Comparison of ENCODE assay signal across 35 cellular contexts in the genomic region with DNA sequence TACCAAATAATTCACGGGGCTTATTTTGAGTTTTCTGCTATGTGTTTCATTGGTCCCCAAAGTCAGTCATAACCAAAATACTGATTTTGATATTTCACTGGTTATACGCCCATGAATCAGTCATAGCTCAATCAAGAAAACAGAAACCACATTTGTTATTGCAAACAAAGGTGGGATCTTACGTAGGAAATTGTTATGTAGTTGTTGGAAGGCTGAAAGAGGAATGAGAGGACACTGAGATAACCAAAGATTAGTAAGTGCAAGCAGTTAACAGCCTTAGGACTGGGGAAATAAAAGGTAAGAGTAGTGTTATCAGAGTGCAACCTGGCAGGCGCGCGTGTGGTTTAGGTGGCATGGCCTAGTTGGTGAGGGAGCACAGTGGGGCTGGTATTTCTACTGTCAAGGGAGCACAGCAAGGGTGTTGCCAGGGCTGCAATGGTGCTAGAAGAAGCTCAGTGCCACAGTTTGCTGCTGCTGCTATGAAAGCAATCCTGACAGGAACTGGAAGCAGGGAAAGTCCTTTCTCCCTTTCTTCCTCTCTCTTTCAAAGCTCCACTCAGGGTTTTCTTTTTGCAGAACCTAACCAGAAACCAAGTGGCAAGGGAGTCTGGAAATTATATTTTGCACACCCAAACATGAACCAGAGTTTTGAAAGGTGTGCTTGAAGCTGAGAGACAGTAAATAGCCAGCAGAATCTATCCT. TPM values are rescaled to one million over a fixed set of nuclear protein-coding genes. Genes with fewer than 3 reads are reported as not detected.
A peak's percentile ranks its signal among the peaks of the same experiment; 100 is the strongest.
DNase-seq lines count a peak whose midpoint lies in the region; ATAC-seq, FAIRE-seq and TF ChIP-seq lines count a peak whose summit lies in the region.
"Had no signal": no experiment of that assay in that cellular context is flagged by ENCODE, and none has a peak within 500 bp of the region (broad histone marks: within the 10 kb centered on the region; RNA-seq: fewer than 3 reads in every experiment).

No MANE protein-coding gene starts in this region.

- no peaks in the 10 kb centered on the region for H3K27me3 Mint-ChIP-seq in WTC11 (ENCODE audit: low read depth)
- H3K27me3 Mint-ChIP-seq: CD4-positive, alpha-beta T cell; stimulated activated naive B cell treated with anti-CD40 and anti-IgM and Interleukin-4, amounts not matched to agents 10 μg/mL and 1 μg/mL and 100 μg/mL, for 72 hours had no signal

- BruUV-seq in HepG2 (replicated peaks; lab: Mats Ljungman, UMichigan) = no TSS peak

- POLR2A ChIA-PET in HepG2 (lab: Yijun Ruan, JAX) (interaction anchor here (1.1 kb wide), 1 partner anchor 58 kb away, joined by 3 read pairs; no protein-coding TSS in a partner anchor), WTC11 (lab: Charles Lee) (no interaction called here)

- TF ChIP-seq CTCF in HepG2 (CRISPR knock-in tag; IDR thresholded peaks at IDR 0.05) (no peak), right lobe of liver (IDR thresholded peaks at IDR 0.05) (no peak), WTC11 (IDR thresholded peaks at IDR 0.05) (no peak)

- intact Hi-C loops in HepG2 (cut with micrococcal nuclease; ENCODE audit: unreplicated experiment) (no loop called here), right lobe of liver (cut with DNase I) (no loop called here)

- FAIRE-seq in HepG2 (lab: Jason Lieb, UNC) = no peak
- FAIRE-seq: A204.1, endometrium had no signal

- no peaks in the 10 kb centered on the region for H3K36me3 ChIP-seq in HepG2 (replicated peaks in 1 of 2; ENCODE audit: control insufficient read depth in 1 of 2, insufficient read depth in 2 of 2, low read length in 2 of 2)
- peaks cover 0 to 2% (median 0%) of the 10 kb centered on the region in 4 donors for H3K36me3 ChIP-seq in right lobe of liver
- no peaks in the 10 kb centered on the region for H3K36me3 ChIP-seq in rectal smooth muscle tissue (ENCODE audit: control insufficient read depth, insufficient read depth, low read length)
- no peaks in the 10 kb centered on the region for H3K36me3 ChIP-seq in H7 (replicated peaks; ENCODE audit: control insufficient read depth, insufficient read depth, low read length)
- H3K36me3 ChIP-seq: gastrocnemius medialis, right atrium auricular region, thoracic aorta, vagina, WERI-Rb-1 had no signal

- H3K4me2 ChIP-seq in HepG2 (ENCODE audit: low read depth, low read length) = no peak overlapping the region
- H3K4me2 ChIP-seq: hepatocyte had no signal

- no peak overlapping the region for H2AFZ ChIP-seq in HepG2 (ENCODE audit: low read length)
- H2AFZ ChIP-seq: hepatocyte, parathyroid adenoma had no signal

- peak overlapping the region; percentile 28 for H3K27ac Mint-ChIP-seq in WTC11
- H3K27ac Mint-ChIP-seq: activated T-helper 1 cell treated with anti-CD3 and anti-CD28 coated beads, Interleukin-12 subunit alpha, Interleukin-12 subunit beta, Interleukin-2, Interleukin-4 antibody, amounts not matched to agents 30 ng/mL and 10 ng/mL and 1 ng/mL, durations not matched to agents 14 hours and 24 hours and 36 hours; CD4-positive, alpha-beta T cell; stimulated activated naive B cell treated with anti-CD40 and anti-IgM and Interleukin-4, amounts not matched to agents 10 μg/mL and 1 μg/mL and 100 μg/mL, for 72 hours had no signal

- H3K9me3 ChIP-seq in HepG2 (ENCODE audit: low read length) (no peaks in the 10 kb centered on the region), right lobe of liver (no peaks in the 10 kb centered on the region)
- H3K9me3 ChIP-seq: gastrocnemius medialis, right atrium auricular region, thoracic aorta, vagina had no signal

- TF ChIP-seq RAD21 in HepG2 (CRISPR knock-in tag; IDR thresholded peaks at IDR 0.05) = no peak

- peaks cover 23% of the 10 kb centered on the region for H3K4me1 Mint-ChIP-seq in WTC11

- 89% methylated on average over 6 of the region's 6 CpGs for WGBS in HepG2 (ENCODE audit: low lambda C conversion rate)
- WGBS in right lobe of liver (ENCODE audit: insufficient coverage, low coverage, low lambda C conversion rate, missing lambda C conversion rate) = 84% methylated on average over 3 of the region's 6 CpGs

- CTCF ChIA-PET in HepG2 (lab: Yijun Ruan, JAX; ENCODE audit: low intra/inter-chr PET ratio, low total read pairs) = no interaction called here
- CTCF ChIA-PET in WTC11 (lab: Charles Lee) = interaction anchor here (1.7 to 2.1 kb wide), 2 partner anchors 156 to 160 kb away, joined by 4 to 6 read pairs; no protein-coding TSS in a partner anchor

- H3K27ac ChIP-seq in HepG2 (ENCODE audit: extremely low read length, insufficient read depth, low read length) (no peak overlapping the region), right lobe of liver (no peak overlapping the region), rectal smooth muscle tissue (ENCODE audit: low read depth, low read length) (peak overlapping the region; percentile 14)
- H3K27ac ChIP-seq: gastrocnemius medialis, hepatocyte, parathyroid adenoma, right atrium auricular region, spleen, thoracic aorta, vagina, WERI-Rb-1 had no signal

- DNase-seq in activated CD4-positive, CD25-positive, alpha-beta regulatory T cell (lab: John Stamatoyannopoulos, UW) = no peak
- DNase-seq in HepG2 (ENCODE audit: low spot score) (no peak), right lobe of liver (no peak), WTC11 (ENCODE audit: low spot score) (no peak), H7 (no peak)
- no peak for DNase-seq in NK-92 treated with Interleukin-12 subunit alpha and Interleukin-12 subunit beta, amount 100 ng/mL, for 24 hours (lab: John Stamatoyannopoulos, UW)
- DNase-seq: AML-193; caudate nucleus; CD4-positive, alpha-beta T cell; dermis blood vessel endothelial cell; DMS 273 treated with DMSO at 0.1 percent for 48 hours; gastrocnemius medialis; mammary epithelial cell; NCI-H1048; NCI-H187; NCI-H2171; NCI-H510A treated with DMSO at 0.1 percent for 48 hours; SHP77 treated with DMSO at 0.1 percent for 48 hours; spleen; stimulated activated CD4-positive, alpha-beta T cell treated with anti-CD3 and anti-CD28 coated beads, Interleukin-4, amount 100 ng/mL, for 4 hours; stimulated activated naive B cell treated with anti-CD40 and anti-IgM and Interleukin-4, amounts not matched to agents 10 μg/mL and 1 μg/mL and 100 μg/mL, for 72 hours; SW 1271; T1000; WERI-Rb-1 had no signal

- H3K4me3 ChIP-seq in HepG2 (replicated peaks in 1 of 3; ENCODE audit: insufficient read depth in 1 of 3, low read depth in 2 of 3, low read length in 3 of 3) = no peak overlapping the region
- no peak overlapping the region for H3K4me3 ChIP-seq in right lobe of liver
- H3K4me3 ChIP-seq in rectal smooth muscle tissue (ENCODE audit: low read length) = no peak overlapping the region
- no peak overlapping the region for H3K4me3 ChIP-seq in H7 (ENCODE audit: insufficient read depth, low read depth, low read length)
- H3K4me3 ChIP-seq: gastrocnemius medialis, hepatocyte, right atrium auricular region, spleen, thoracic aorta, vagina had no signal

- ATAC-seq in activated CD4-positive, CD25-positive, alpha-beta regulatory T cell treated with anti-CD3 and anti-CD28 coated beads, Interleukin-2, amount 50 U/mL, for 24 hours = peak; percentile 62 to 79
- ATAC-seq in HepG2 (peak; percentile 29; the same call in 2 of the 3 replicates), right lobe of liver (no peak), WTC11 (no peak)
- ATAC-seq: gastrocnemius medialis; Panc1; stimulated activated naive B cell treated with anti-CD40 and anti-IgM and Interleukin-4, amounts not matched to agents 10 μg/mL and 1 μg/mL and 100 μg/mL, for 72 hours had no signal

- in situ Hi-C loops in HepG2 (cut with HindIII; ENCODE audit: extremely low pct_ligation_motif_present, low pct_unique_long_range_greater_than_20kb) = no loop called here

- H3K79me2 ChIP-seq in HepG2 (ENCODE audit: insufficient read depth, low read length) = no peaks in the 10 kb centered on the region
- H3K79me2 ChIP-seq: hepatocyte, parathyroid adenoma had no signal

- TF ChIP-seq POLR2A in HepG2 (IDR thresholded peaks at IDR 0.05; ENCODE audit: insufficient read depth in 1 of 2, low read depth in 2 of 2, low read length in 2 of 2) (no peak), right lobe of liver (IDR thresholded peaks at IDR 0.05) (no peak)

- no peaks in the 10 kb centered on the region for H4K20me1 ChIP-seq in HepG2 (ENCODE audit: insufficient read depth, low read length)

- no peaks in the 10 kb centered on the region for H3K27me3 ChIP-seq in HepG2 (ENCODE audit: control insufficient read depth in 1 of 2, insufficient read depth in 2 of 2, low read length in 2 of 2)
- no peaks in the 10 kb centered on the region for H3K27me3 ChIP-seq in right lobe of liver
- no peaks in the 10 kb centered on the region for H3K27me3 ChIP-seq in rectal smooth muscle tissue (ENCODE audit: control insufficient read depth, insufficient read depth, low read length)
- H3K27me3 ChIP-seq in H7 (ENCODE audit: control insufficient read depth, insufficient read depth, low read length) = no peaks in the 10 kb centered on the region
- H3K27me3 ChIP-seq: gastrocnemius medialis, hepatocyte, right atrium auricular region, spleen, vagina had no signal

- no peak overlapping the region for H3K4me3 Mint-ChIP-seq in WTC11
- H3K4me3 Mint-ChIP-seq: activated T-helper 1 cell treated with anti-CD3 and anti-CD28 coated beads, Interleukin-12 subunit alpha, Interleukin-12 subunit beta, Interleukin-2, Interleukin-4 antibody, amounts not matched to agents 30 ng/mL and 10 ng/mL and 1 ng/mL, durations not matched to agents 14 hours and 24 hours and 36 hours; CD4-positive, alpha-beta T cell; stimulated activated naive B cell treated with anti-CD40 and anti-IgM and Interleukin-4, amounts not matched to agents 10 μg/mL and 1 μg/mL and 100 μg/mL, for 72 hours had no signal

- peaks cover 7% of the 10 kb centered on the region for H3K36me3 Mint-ChIP-seq in WTC11

- H3K9ac ChIP-seq in HepG2 (ENCODE audit: insufficient read depth, low read depth, low read length) = no peak overlapping the region
- H3K9ac ChIP-seq in rectal smooth muscle tissue (ENCODE audit: low read length) = no peak overlapping the region
- H3K9ac ChIP-seq: parathyroid adenoma had no signal

- peaks cover 6% of the 10 kb centered on the region for H3K9me3 Mint-ChIP-seq in WTC11
- H3K9me3 Mint-ChIP-seq: activated T-helper 1 cell treated with anti-CD3 and anti-CD28 coated beads, Interleukin-12 subunit alpha, Interleukin-12 subunit beta, Interleukin-2, Interleukin-4 antibody, amounts not matched to agents 30 ng/mL and 10 ng/mL and 1 ng/mL, durations not matched to agents 14 hours and 24 hours and 36 hours; CD4-positive, alpha-beta T cell had no signal

- no peak for TF ChIP-seq EP300 in HepG2 (IDR thresholded peaks at IDR 0.05; ENCODE audit: low read depth in 2 of 2, low read length in 2 of 2)
- TF ChIP-seq EP300 in HepG2 (CRISPR knock-in tag; IDR thresholded peaks at IDR 0.05; ENCODE audit: borderline replicate concordance) = no peak

- H3K4me1 ChIP-seq in HepG2 (ENCODE audit: insufficient read depth, low read length) (no peaks in the 10 kb centered on the region), right lobe of liver (no peaks in the 10 kb centered on the region), rectal smooth muscle tissue (ENCODE audit: control insufficient read depth, insufficient read depth, low read length) (peaks cover 15% of the 10 kb centered on the region)
- H3K4me1 ChIP-seq: gastrocnemius medialis, parathyroid adenoma, right atrium auricular region, spleen, vagina had no signal

RNA-seq across cellular contexts. Expression of a gene that starts 33.7 kb away (rescaled TPM):
- total RNA-seq in HepG2 (2016; rRNA removed; fragmentation: Illumina TruSeq; extraction: Trizol) = 31.0 and 37.7 TPM in 2 replicates
- 7.0 and 7.1 TPM in 2 replicates for total RNA-seq in HepG2 (2016; cell fraction: cytosol; rRNA removed; fragmentation: Illumina TruSeq; extraction: Trizol; ENCODE audit: low read depth)
- 31.0 and 39.6 TPM in 2 replicates for total RNA-seq in HepG2 (2016; cell fraction: insoluble cytoplasmic fraction; rRNA removed; fragmentation: Illumina TruSeq; extraction: Trizol)
- 21.0 and 21.2 TPM in 2 replicates for total RNA-seq in HepG2 (2016; cell fraction: membrane; rRNA removed; fragmentation: Illumina TruSeq; extraction: Trizol)
- total RNA-seq in HepG2 (2016; cell fraction: nucleus; rRNA removed; fragmentation: Illumina TruSeq; extraction: Trizol) = 25.1 and 25.3 TPM in 2 replicates
- 19.3 and 22.7 TPM in 2 replicates for polyA plus RNA-seq in HepG2 (2011; rRNA removed)
- polyA plus RNA-seq in HepG2 (2011; cell fraction: cytosol; rRNA removed) = 10.1 and 13.4 TPM in 2 replicates
- polyA plus RNA-seq in HepG2 (2011; cell fraction: nucleus; rRNA removed) = 7.0 and 9.6 TPM in 2 replicates
- polyA plus RNA-seq in HepG2 (2012) = 21.3 and 28.6 TPM in 2 replicates
- polyA plus RNA-seq in HepG2 (2016; cell fraction: cytosol; fragmentation: Illumina TruSeq; extraction: Trizol; ENCODE audit: low read depth) = 11.0 and 11.6 TPM in 2 replicates
- 50.8 and 50.9 TPM in 2 replicates for polyA plus RNA-seq in HepG2 (2016; cell fraction: insoluble cytoplasmic fraction; fragmentation: Illumina TruSeq; extraction: Trizol; ENCODE audit: low read depth)
- polyA plus RNA-seq in HepG2 (2016; cell fraction: membrane; fragmentation: Illumina TruSeq; extraction: Trizol; ENCODE audit: low read depth) = 21.7 and 22.9 TPM in 2 replicates
- polyA plus RNA-seq in HepG2 (2016; cell fraction: nucleus; fragmentation: Illumina TruSeq; extraction: Trizol; ENCODE audit: insufficient read depth, low read depth) = 30.3 and 32.0 TPM in 2 replicates
- polyA minus RNA-seq in HepG2 (2011; rRNA and poly(A)+ RNA removed; ENCODE audit: low replicate concordance) = 8.7 and 11.8 TPM in 2 replicates
- polyA minus RNA-seq in HepG2 (2011; cell fraction: cytosol; rRNA and poly(A)+ RNA removed) = 11.2 and 11.9 TPM in 2 replicates
- 31.8 TPM in 2 replicates for polyA minus RNA-seq in HepG2 (2011; cell fraction: nucleus; rRNA and poly(A)+ RNA removed)
- total RNA-seq in right lobe of liver = 10 to 100 TPM; 12.5 to 20.1 (median 14.7) TPM
- total RNA-seq in WTC11 (2021) = 31.1 to 35.7 TPM (median 35.2 TPM) in 3 replicates
- 44.2 and 52.8 TPM in 2 replicates for total RNA-seq in H7 (2014; rRNA removed; shearing (Covaris generic))

RNA-seq across cellular contexts. Expression of a gene that starts 50.0 kb away (rescaled TPM):
- total RNA-seq in HepG2 (2016; rRNA removed; fragmentation: Illumina TruSeq; extraction: Trizol) (10.2 and 15.8 TPM in 2 replicates), right lobe of liver (10 to 100 TPM in 4 of 6 experiments, 1 to 10 TPM in 2; 5.1 to 32.5 (median 18.2) TPM), WTC11 (2021) (20.1 to 22.9 TPM (median 21.6 TPM) in 3 replicates)
- total RNA-seq in HepG2 (2016; cell fraction: cytosol; rRNA removed; fragmentation: Illumina TruSeq; extraction: Trizol; ENCODE audit: low read depth) = 1.3 and 1.4 TPM in 2 replicates
- 9.3 and 15.0 TPM in 2 replicates for total RNA-seq in HepG2 (2016; cell fraction: insoluble cytoplasmic fraction; rRNA removed; fragmentation: Illumina TruSeq; extraction: Trizol)
- 1.9 and 3.0 TPM in 2 replicates for total RNA-seq in HepG2 (2016; cell fraction: membrane; rRNA removed; fragmentation: Illumina TruSeq; extraction: Trizol)
- total RNA-seq in HepG2 (2016; cell fraction: nucleus; rRNA removed; fragmentation: Illumina TruSeq; extraction: Trizol) = 10.4 and 13.2 TPM in 2 replicates
- 3.3 and 4.2 TPM in 2 replicates for polyA plus RNA-seq in HepG2 (2011; rRNA removed)
- 1.3 and 2.1 TPM in 2 replicates for polyA plus RNA-seq in HepG2 (2011; cell fraction: cytosol; rRNA removed)
- polyA plus RNA-seq in HepG2 (2011; cell fraction: nucleus; rRNA removed) = 1.00 and 1.3 TPM in 2 replicates
- polyA plus RNA-seq in HepG2 (2012) = 5.7 and 8.7 TPM in 2 replicates
- 0.31 and 0.46 TPM in 2 replicates for polyA plus RNA-seq in HepG2 (2016; cell fraction: cytosol; fragmentation: Illumina TruSeq; extraction: Trizol; ENCODE audit: low read depth)
- 6.5 and 7.6 TPM in 2 replicates for polyA plus RNA-seq in HepG2 (2016; cell fraction: insoluble cytoplasmic fraction; fragmentation: Illumina TruSeq; extraction: Trizol; ENCODE audit: low read depth)
- polyA plus RNA-seq in HepG2 (2016; cell fraction: membrane; fragmentation: Illumina TruSeq; extraction: Trizol; ENCODE audit: low read depth) = 1.00 and 1.1 TPM in 2 replicates
- polyA plus RNA-seq in HepG2 (2016; cell fraction: nucleus; fragmentation: Illumina TruSeq; extraction: Trizol; ENCODE audit: insufficient read depth, low read depth) = 5.0 TPM in 2 replicates
- 4.5 and 5.8 TPM in 2 replicates for polyA minus RNA-seq in HepG2 (2011; rRNA and poly(A)+ RNA removed; ENCODE audit: low replicate concordance)
- 2.6 and 2.7 TPM in 2 replicates for polyA minus RNA-seq in HepG2 (2011; cell fraction: cytosol; rRNA and poly(A)+ RNA removed)
- 16.3 and 16.9 TPM in 2 replicates for polyA minus RNA-seq in HepG2 (2011; cell fraction: nucleus; rRNA and poly(A)+ RNA removed)
- total RNA-seq in H7 (2014; rRNA removed; shearing (Covaris generic)) = 10.6 and 13.0 TPM in 2 replicates

RNA-seq across cellular contexts. Expression of a gene that starts 52.6 kb away (rescaled TPM):
- 3.3 and 4.9 TPM in 2 replicates for total RNA-seq in HepG2 (2016; rRNA removed; fragmentation: Illumina TruSeq; extraction: Trizol)
- total RNA-seq in HepG2 (2016; cell fraction: cytosol; rRNA removed; fragmentation: Illumina TruSeq; extraction: Trizol; ENCODE audit: low read depth) = 1.9 and 2.0 TPM in 2 replicates
- 2.9 and 4.9 TPM in 2 replicates for total RNA-seq in HepG2 (2016; cell fraction: insoluble cytoplasmic fraction; rRNA removed; fragmentation: Illumina TruSeq; extraction: Trizol)
- total RNA-seq in HepG2 (2016; cell fraction: membrane; rRNA removed; fragmentation: Illumina TruSeq; extraction: Trizol) = 1.7 and 2.1 TPM in 2 replicates
- total RNA-seq in HepG2 (2016; cell fraction: nucleus; rRNA removed; fragmentation: Illumina TruSeq; extraction: Trizol) = 11.3 and 12.9 TPM in 2 replicates
- polyA plus RNA-seq in HepG2 (2011; rRNA removed) = 2.4 and 2.8 TPM in 2 replicates
- polyA plus RNA-seq in HepG2 (2011; cell fraction: cytosol; rRNA removed) = 1.4 and 1.9 TPM in 2 replicates
- 3.7 TPM in 2 replicates for polyA plus RNA-seq in HepG2 (2011; cell fraction: nucleus; rRNA removed)
- polyA plus RNA-seq in HepG2 (2012) = 1.8 and 2.5 TPM in 2 replicates
- polyA plus RNA-seq in HepG2 (2016; cell fraction: cytosol; fragmentation: Illumina TruSeq; extraction: Trizol; ENCODE audit: low read depth) = 0.10 and 0.17 TPM in 2 replicates
- 2.7 and 3.1 TPM in 2 replicates for polyA plus RNA-seq in HepG2 (2016; cell fraction: insoluble cytoplasmic fraction; fragmentation: Illumina TruSeq; extraction: Trizol; ENCODE audit: low read depth)
- 0.52 and 0.74 TPM in 2 replicates for polyA plus RNA-seq in HepG2 (2016; cell fraction: membrane; fragmentation: Illumina TruSeq; extraction: Trizol; ENCODE audit: low read depth)
- 4.3 and 5.8 TPM in 2 replicates for polyA plus RNA-seq in HepG2 (2016; cell fraction: nucleus; fragmentation: Illumina TruSeq; extraction: Trizol; ENCODE audit: insufficient read depth, low read depth)
- polyA minus RNA-seq in HepG2 (2011; rRNA and poly(A)+ RNA removed; ENCODE audit: low replicate concordance) = 1.9 and 2.2 TPM in 2 replicates
- polyA minus RNA-seq in HepG2 (2011; cell fraction: cytosol; rRNA and poly(A)+ RNA removed) = 3.2 and 4.2 TPM in 2 replicates
- polyA minus RNA-seq in HepG2 (2011; cell fraction: nucleus; rRNA and poly(A)+ RNA removed) = 27.4 and 27.6 TPM in 2 replicates
- 1 to 10 TPM; 1.1 to 3.3 (median 1.6) TPM for total RNA-seq in right lobe of liver
- total RNA-seq in WTC11 (2021) = 8.7 to 11.1 TPM (median 10.3 TPM) in 3 replicates
- total RNA-seq in H7 (2014; rRNA removed; shearing (Covaris generic)) = 12.2 and 15.1 TPM in 2 replicates

Comparison
In these comparisons a context has a peak if more than half of its experiments do, and no peak if none do; other contexts are left out.
1. ATAC-seq: peak in activated CD4-positive, CD25-positive, alpha-beta regulatory T cell treated with anti-CD3 and anti-CD28 coated beads, Interleukin-2, amount 50 U/mL, for 24 hours (2 of 2) and HepG2 (single experiment); none in right lobe of liver (0 of 4) and WTC11 (single experiment).